Comparison of ENCODE assay signal across 1 cellular context in genomic region chr9:85173967-85174366, GRCh38.
TF ChIP-seq lines count a peak whose summit lies in the region.

No MANE protein-coding gene starts in this region.

TF ChIP-seq in SK-N-SH treated with all-trans-retinoic acid at 6 μM for 48 hours, 23 proteins besides CTCF, POLR2A, EP300 and RAD21 (continued from another document):
- TF ChIP-seq CREB5 (CRISPR knock-in tag; IDR thresholded peaks at IDR 0.05; ENCODE audit: low read depth): no peak
- no peak for TF ChIP-seq ZNF8 (CRISPR knock-in tag; IDR thresholded peaks at IDR 0.05)
- TF ChIP-seq CSRNP3 (CRISPR knock-in tag; IDR thresholded peaks at IDR 0.05): no peak
- no peak for TF ChIP-seq ZNF70 (CRISPR knock-in tag; IDR thresholded peaks at IDR 0.05)
- no peak for TF ChIP-seq ISL1 (CRISPR knock-in tag; IDR thresholded peaks at IDR 0.05)
- no peak for TF ChIP-seq SNAI2 (CRISPR knock-in tag; IDR thresholded peaks at IDR 0.05)
- TF ChIP-seq ZNF565 (CRISPR knock-in tag; conservative IDR thresholded peaks at IDR 0.05; ENCODE audit: low read depth): no peak
- no peak for TF ChIP-seq OSR1 (CRISPR knock-in tag; IDR thresholded peaks at IDR 0.05)
- no peak for TF ChIP-seq PPARA (CRISPR knock-in tag; IDR thresholded peaks at IDR 0.05; ENCODE audit: borderline replicate concordance)
